Comparison of ENCODE assay signal across 1 cellular context in genomic region chr16:57389087-57389468, GRCh38.
TF ChIP-seq lines count a peak whose summit lies in the region.

No MANE protein-coding gene starts in this region.

TF ChIP-seq in HepG2, 621 proteins besides CTCF, POLR2A, EP300 and RAD21:
- TF ChIP-seq ZBTB37 (CRISPR knock-in tag; IDR thresholded peaks at IDR 0.05) (no peak), FOXK2 (IDR thresholded peaks at IDR 0.05) (0 out of 2 replicates have a peak, but pooled peaks have one; percentile 25), TCF7L2 (IDR thresholded peaks at IDR 0.05; ENCODE audit: low read depth, low read length) (no peak), SKIL (CRISPR knock-in tag; IDR thresholded peaks at IDR 0.05; ENCODE audit: borderline replicate concordance) (0 out of 2 replicates have a peak, but pooled peaks have one; percentile 5), FOXA1 (IDR thresholded peaks at IDR 0.05) (0 out of 2 replicates have a peak, but pooled peaks have one; percentile 5), FOXA1 (CRISPR knock-in tag; IDR thresholded peaks at IDR 0.05) (no peak), TRIM22 (IDR thresholded peaks at IDR 0.05) (peak; percentile 9; the same call in 1 of the 2 replicates), MNT (IDR thresholded peaks at IDR 0.05) (peak; percentile 78), ZNF282 (IDR thresholded peaks at IDR 0.05; ENCODE audit: partially characterized antibody) (peak; percentile 3), ZNF230 (CRISPR knock-in tag; IDR thresholded peaks at IDR 0.05) (no peak)
TF ChIP-seq in HepG2: peak in this region for 6.
